31 cellular contexts compared by ENCODE assay signal in genomic region chr5:149338364-149338763, GRCh38. TPM values are rescaled to one million over a fixed set of nuclear protein-coding genes. Genes with fewer than 3 reads are reported as not detected.
A peak's percentile ranks its signal among the peaks of the same experiment; 100 is the strongest.
DNase-seq lines count a peak whose midpoint lies in the region; ATAC-seq and TF ChIP-seq lines count a peak whose summit lies in the region.
"Had no signal": no experiment of that assay in that cellular context is flagged by ENCODE, and none has a peak within 500 bp of the region (broad histone marks: within the 10 kb centered on the region; RNA-seq: fewer than 3 reads in every experiment).

No MANE protein-coding gene starts in this region.

- no peaks in the 10 kb centered on the region for H3K4me1 Mint-ChIP-seq in activated T-helper 1 cell treated with anti-CD3 and anti-CD28 coated beads, Interleukin-12 subunit alpha, Interleukin-12 subunit beta, Interleukin-2, Interleukin-4 antibody, amounts not matched to agents 30 ng/mL and 10 ng/mL and 1 ng/mL, durations not matched to agents 14 hours and 24 hours and 36 hours (ENCODE audit: low read depth)
- peaks cover 20% of the 10 kb centered on the region for H3K4me1 Mint-ChIP-seq in osteocyte (ENCODE audit: unreplicated experiment)
- H3K4me1 Mint-ChIP-seq: activated CD8-positive, alpha-beta memory T cell treated with anti-CD3 and anti-CD28 coated beads, Interleukin-2, amount 10 ng/mL, durations not matched to agents 7 days and 5 days; activated naive CD8-positive, alpha-beta T cell treated with anti-CD3 and anti-CD28 coated beads, Interleukin-2, amount 50 U/mL, for 24 hours had no signal

- no peaks in the 10 kb centered on the region for H3K9me3 Mint-ChIP-seq in activated T-helper 1 cell treated with anti-CD3 and anti-CD28 coated beads, Interleukin-12 subunit alpha, Interleukin-12 subunit beta, Interleukin-2, Interleukin-4 antibody, amounts not matched to agents 30 ng/mL and 10 ng/mL and 1 ng/mL, durations not matched to agents 14 hours and 24 hours and 36 hours
- H3K9me3 Mint-ChIP-seq in osteocyte (ENCODE audit: unreplicated experiment) = no peaks in the 10 kb centered on the region
- H3K9me3 Mint-ChIP-seq: activated naive CD8-positive, alpha-beta T cell treated with anti-CD3 and anti-CD28 coated beads, Interleukin-2, amount 50 U/mL, for 24 hours; CD4-positive, alpha-beta T cell; effector memory CD8-positive, alpha-beta T cell had no signal

- H3K4me3 Mint-ChIP-seq in activated T-helper 1 cell treated with anti-CD3 and anti-CD28 coated beads, Interleukin-12 subunit alpha, Interleukin-12 subunit beta, Interleukin-2, Interleukin-4 antibody, amounts not matched to agents 30 ng/mL and 10 ng/mL and 1 ng/mL, durations not matched to agents 14 hours and 24 hours and 36 hours = no peak overlapping the region
- no peak overlapping the region for H3K4me3 Mint-ChIP-seq in osteocyte (ENCODE audit: unreplicated experiment)
- H3K4me3 Mint-ChIP-seq: activated CD8-positive, alpha-beta memory T cell treated with anti-CD3 and anti-CD28 coated beads, Interleukin-2, amount 10 ng/mL, durations not matched to agents 7 days and 5 days; activated naive CD8-positive, alpha-beta T cell treated with anti-CD3 and anti-CD28 coated beads, Interleukin-2, amount 50 U/mL, for 24 hours; CD4-positive, alpha-beta T cell; effector memory CD8-positive, alpha-beta T cell had no signal

- H3K27me3 Mint-ChIP-seq in activated T-helper 1 cell treated with anti-CD3 and anti-CD28 coated beads, Interleukin-12 subunit alpha, Interleukin-12 subunit beta, Interleukin-2, Interleukin-4 antibody, amounts not matched to agents 30 ng/mL and 10 ng/mL and 1 ng/mL, durations not matched to agents 14 hours and 24 hours and 36 hours (ENCODE audit: insufficient read depth) = peaks cover 18% of the 10 kb centered on the region
- H3K27me3 Mint-ChIP-seq in osteocyte (ENCODE audit: unreplicated experiment) = no peaks in the 10 kb centered on the region
- H3K27me3 Mint-ChIP-seq: CD4-positive, alpha-beta T cell had no signal

- no peak overlapping the region for H3K27ac ChIP-seq in brain microvascular endothelial cell
- H3K27ac ChIP-seq: esophagus muscularis mucosa, heart right ventricle, upper lobe of right lung had no signal

- DNase-seq in NCI-H345 (lab: John Stamatoyannopoulos, UW) = peak; percentile 14
- no peak for DNase-seq in NCI-H345 treated with DMSO at 0.1 percent for 48 hours (lab: John Stamatoyannopoulos, UW; ENCODE audit: unreplicated experiment)
- DNase-seq in NCI-H1694 treated with DMSO at 0.1 percent for 48 hours (lab: John Stamatoyannopoulos, UW) = peak; percentile 22
- DNase-seq in activated T-helper 1 cell treated with anti-CD3 and anti-CD28 coated beads, Interleukin-12 subunit alpha, Interleukin-12 subunit beta, Interleukin-2, Interleukin-4 antibody, amounts not matched to agents 30 ng/mL and 10 ng/mL and 1 ng/mL, durations not matched to agents 14 hours and 24 hours and 36 hours (ENCODE audit: low spot score) = no peak
- DNase-seq in osteocyte (ENCODE audit: extremely low spot score, unreplicated experiment) = no peak
- no peak for DNase-seq in brain microvascular endothelial cell
- no peak for DNase-seq in NCI-H146 (lab: John Stamatoyannopoulos, UW)
- DNase-seq: activated CD8-positive, alpha-beta memory T cell treated with anti-CD3 and anti-CD28 coated beads, Interleukin-2, amount 10 ng/mL, durations not matched to agents 7 days and 5 days; activated naive CD4-positive, alpha-beta T cell; activated naive CD8-positive, alpha-beta T cell treated with anti-CD3 and anti-CD28 coated beads, Interleukin-2, amount 50 U/mL, for 24 hours; activated T-cell treated with anti-CD3 and anti-CD28 coated beads, Interleukin-2, amount 50 U/mL, for 48 hours; CD4-positive, alpha-beta T cell; central memory CD4-positive, alpha-beta T cell; cortex of kidney; effector memory CD8-positive, alpha-beta T cell; foreskin fibroblast; heart right ventricle; NCI-H1105 treated with DMSO at 0.1 percent for 48 hours; NCI-H748 treated with DMSO at 0.1 percent for 48 hours; right cardiac atrium; stimulated activated CD4-positive, alpha-beta T cell treated with anti-CD3 and anti-CD28 coated beads, Interleukin-1b, Interleukin-23, amount 100 ng/mL, for 48 hours; stimulated activated naive CD8-positive, alpha-beta T cell treated with anti-CD3 and anti-CD28 coated beads, Interleukin-15, Interleukin-2, amounts not matched to agents 100 U/mL and 50 U/mL, for 24 hours; T-helper 2 cell; upper lobe of right lung had no signal

- no peak for ATAC-seq in HG03469 (IDR thresholded peaks at IDR 0.05; ENCODE audit: unreplicated experiment)
- ATAC-seq: activated CD8-positive, alpha-beta memory T cell treated with anti-CD3 and anti-CD28 coated beads, Interleukin-2, amount 10 ng/mL, durations not matched to agents 7 days and 5 days; activated naive CD8-positive, alpha-beta T cell treated with anti-CD3 and anti-CD28 coated beads, Interleukin-2, amount 50 U/mL, for 24 hours; effector memory CD8-positive, alpha-beta T cell; GM12878; right cardiac atrium; stimulated activated naive CD8-positive, alpha-beta T cell treated with anti-CD3 and anti-CD28 coated beads, Interleukin-15, Interleukin-2, amounts not matched to agents 100 U/mL and 50 U/mL, for 24 hours; upper lobe of right lung had no signal

- no peaks in the 10 kb centered on the region for H3K27me3 ChIP-seq in brain microvascular endothelial cell (replicated peaks)
- H3K27me3 ChIP-seq: esophagus muscularis mucosa, heart right ventricle, upper lobe of right lung had no signal

- intact Hi-C loops in activated T-helper 1 cell treated with anti-CD3 and anti-CD28 coated beads, Interleukin-12 subunit alpha, Interleukin-12 subunit beta, Interleukin-2, Interleukin-4 antibody, amounts not matched to agents 30 ng/mL and 10 ng/mL and 1 ng/mL, durations not matched to agents 14 hours and 24 hours and 36 hours (cut with micrococcal nuclease) = no loop called here

- in situ Hi-C loops in brain microvascular endothelial cell (cut with HindIII; ENCODE audit: low pct_ligation_motif_present, low sequenced_read_pairs) = no loop called here

- H3K36me3 Mint-ChIP-seq in activated T-helper 1 cell treated with anti-CD3 and anti-CD28 coated beads, Interleukin-12 subunit alpha, Interleukin-12 subunit beta, Interleukin-2, Interleukin-4 antibody, amounts not matched to agents 30 ng/mL and 10 ng/mL and 1 ng/mL, durations not matched to agents 14 hours and 24 hours and 36 hours (ENCODE audit: low read depth) = no peaks in the 10 kb centered on the region
- H3K36me3 Mint-ChIP-seq in osteocyte (ENCODE audit: unreplicated experiment) = peaks cover 3% of the 10 kb centered on the region
- H3K36me3 Mint-ChIP-seq: activated CD8-positive, alpha-beta memory T cell treated with anti-CD3 and anti-CD28 coated beads, Interleukin-2, amount 10 ng/mL, durations not matched to agents 7 days and 5 days had no signal

- no peaks in the 10 kb centered on the region for H3K36me3 ChIP-seq in brain microvascular endothelial cell (replicated peaks)

- H3K27ac Mint-ChIP-seq in activated T-helper 1 cell treated with anti-CD3 and anti-CD28 coated beads, Interleukin-12 subunit alpha, Interleukin-12 subunit beta, Interleukin-2, Interleukin-4 antibody, amounts not matched to agents 30 ng/mL and 10 ng/mL and 1 ng/mL, durations not matched to agents 14 hours and 24 hours and 36 hours = peak overlapping the region; percentile 11
- peak overlapping the region; percentile 4 for H3K27ac Mint-ChIP-seq in osteocyte (ENCODE audit: unreplicated experiment)
- H3K27ac Mint-ChIP-seq: activated CD8-positive, alpha-beta memory T cell treated with anti-CD3 and anti-CD28 coated beads, Interleukin-2, amount 10 ng/mL, durations not matched to agents 7 days and 5 days; activated naive CD8-positive, alpha-beta T cell treated with anti-CD3 and anti-CD28 coated beads, Interleukin-2, amount 50 U/mL, for 24 hours; CD4-positive, alpha-beta T cell; effector memory CD8-positive, alpha-beta T cell had no signal

- no peak for TF ChIP-seq CTCF in osteocyte (IDR thresholded peaks at IDR 0.05)
- TF ChIP-seq CTCF in brain microvascular endothelial cell (IDR thresholded peaks at IDR 0.05; ENCODE audit: low read depth, low read length, missing control alignments) = no peak

- H3K4me3 ChIP-seq in brain microvascular endothelial cell (ENCODE audit: low read depth, low read length) = no peak overlapping the region
- H3K4me3 ChIP-seq: esophagus muscularis mucosa, GM12878, heart right ventricle, upper lobe of right lung had no signal

RNA-seq across cellular contexts. Expression of gene GRPEL2, which starts 6.9 kb away (rescaled TPM):
- 30.4 and 30.6 TPM in 2 replicates for total RNA-seq in activated T-helper 1 cell treated with anti-CD3 and anti-CD28 coated beads, Interleukin-12 subunit alpha, Interleukin-12 subunit beta, Interleukin-2, Interleukin-4 antibody, amounts not matched to agents 30 ng/mL and 10 ng/mL and 1 ng/mL, durations not matched to agents 14 hours and 24 hours and 36 hours
- total RNA-seq in osteocyte = 25.2 and 25.6 TPM in 2 replicates

RNA-seq across cellular contexts. Expression of gene PCYOX1L, which starts 19.5 kb away (rescaled TPM):
- 21.9 and 23.4 TPM in 2 replicates for total RNA-seq in activated T-helper 1 cell treated with anti-CD3 and anti-CD28 coated beads, Interleukin-12 subunit alpha, Interleukin-12 subunit beta, Interleukin-2, Interleukin-4 antibody, amounts not matched to agents 30 ng/mL and 10 ng/mL and 1 ng/mL, durations not matched to agents 14 hours and 24 hours and 36 hours
- 7.7 TPM in 2 replicates for total RNA-seq in osteocyte

RNA-seq across cellular contexts. Expression of gene IL17B, which starts 40.7 kb away (rescaled TPM):
- not detected in 2 replicates for total RNA-seq in activated T-helper 1 cell treated with anti-CD3 and anti-CD28 coated beads, Interleukin-12 subunit alpha, Interleukin-12 subunit beta, Interleukin-2, Interleukin-4 antibody, amounts not matched to agents 30 ng/mL and 10 ng/mL and 1 ng/mL, durations not matched to agents 14 hours and 24 hours and 36 hours
- total RNA-seq in osteocyte = not detected in 2 replicates
- total RNA-seq: activated CD8-positive, alpha-beta memory T cell treated with anti-CD3 and anti-CD28 coated beads, Interleukin-2, amount 10 ng/mL, durations not matched to agents 7 days and 5 days; CD4-positive, alpha-beta T cell; GM12878; H1; HT-29; liver; temporal lobe; upper lobe of right lung had no signal

Comparison
In these comparisons a context has a peak if more than half of its experiments do, and no peak if none do; other contexts are left out.
1. DNase-seq: peak in NCI-H345 (single experiment) and NCI-H1694 treated with DMSO at 0.1 percent for 48 hours (single experiment); none in NCI-H345 treated with DMSO at 0.1 percent for 48 hours (single experiment), activated T-helper 1 cell treated with anti-CD3 and anti-CD28 coated beads, Interleukin-12 subunit alpha, Interleukin-12 subunit beta, Interleukin-2, Interleukin-4 antibody, amounts not matched to agents 30 ng/mL and 10 ng/mL and 1 ng/mL, durations not matched to agents 14 hours and 24 hours and 36 hours (single experiment), osteocyte (single experiment), brain microvascular endothelial cell (single experiment) and NCI-H146 (single experiment).